ENCODE assay signal across 8 cellular contexts in genomic region chr3:180872430-180872829, GRCh38. TPM values are rescaled to one million over a fixed set of nuclear protein-coding genes. Genes with fewer than 3 reads are reported as not detected.
DNase-seq lines count a peak whose midpoint lies in the region; ATAC-seq and TF ChIP-seq lines count a peak whose summit lies in the region.
"Not testable (repeated sequence)": the region's sequence is repeated elsewhere in the genome, so short reads cannot be mapped to it uniquely, and the experiment has no call there.

No MANE protein-coding gene starts in this region.

- not testable (repeated sequence) for H3K18ac ChIP-seq in mesenchymal stem cell (ENCODE audit: low read depth in 1 of 2, low read length in 2 of 2)

- H3K14ac ChIP-seq in mesenchymal stem cell (ENCODE audit: low read length in 2 of 2) = not testable (repeated sequence)

- H3K23ac ChIP-seq in mesenchymal stem cell (ENCODE audit: low read length in 2 of 2) = not testable (repeated sequence)

- peak overlapping the region; percentile 43 for H3K4me2 ChIP-seq in BLaER1
- not testable (repeated sequence) for H3K4me2 ChIP-seq in GM23338; mesenchymal stem cell (ENCODE audit: low read length, poor library complexity, severe bottlenecking)

- not testable (repeated sequence) for H3K36me3 Mint-ChIP-seq in GM23338 (ENCODE audit: low read depth)

- H3K27ac Mint-ChIP-seq in GM23338 = not testable (repeated sequence)

- WGBS in mesenchymal stem cell = 84% methylated on average over 9 of the region's 9 CpGs
- WGBS in psoas muscle, 3 donors = 29 to 59% (median 44%) methylated on average over 9 of the region's 9 CpGs

- not testable (repeated sequence) for H2AK5ac ChIP-seq in mesenchymal stem cell (ENCODE audit: low read length, severe bottlenecking)

- H2BK5ac ChIP-seq in mesenchymal stem cell (ENCODE audit: low read depth, low read length, poor library complexity, severe bottlenecking) = not testable (repeated sequence)

- not testable (repeated sequence) for H3K4me3 ChIP-seq in BLaER1, GM23338
- peak overlapping the region; percentile 84 for H3K4me3 ChIP-seq in adipocyte (ENCODE audit: low read length)
- H3K4me3 ChIP-seq in mesenchymal stem cell (ENCODE audit: insufficient read depth in 1 of 2, low read depth in 1 of 2, low read length in 2 of 2) = peak overlapping the region in 1 of 2 experiments; percentile 91
- H3K4me3 ChIP-seq in psoas muscle = peak overlapping the region; percentile 20
- peak overlapping the region in 1 of 3 donors; percentile 11 for H3K4me3 ChIP-seq in skeletal muscle tissue (ENCODE audit: low read length in 3 of 3)

- H3K79me2 ChIP-seq in GM23338 (replicated peaks; ENCODE audit: insufficient read depth) = not testable (repeated sequence)

- H2BK120ac ChIP-seq in mesenchymal stem cell (ENCODE audit: low read depth, low read length) = not testable (repeated sequence)

- peaks cover 12% of the 10 kb centered on the region; the same call in 2 of the 3 replicates for H3K4me1 Mint-ChIP-seq in GM23338

- H2AFZ ChIP-seq in GM23338 = peak overlapping the region; percentile 36; the same call in 1 of the 2 replicates
- H2AFZ ChIP-seq in mesenchymal stem cell (ENCODE audit: low read depth, low read length) = not testable (repeated sequence)

- H3K27ac ChIP-seq in BLaER1; GM23338 (ENCODE audit: low read depth); mesenchymal stem cell (ENCODE audit: low read length, poor library complexity, severe bottlenecking): not testable (repeated sequence)
- peak overlapping the region; percentile 81 for H3K27ac ChIP-seq in psoas muscle
- H3K27ac ChIP-seq in skeletal muscle tissue (ENCODE audit: low read depth, low read length) = peak overlapping the region; percentile 85

- not testable (repeated sequence) for H4K8ac ChIP-seq in mesenchymal stem cell (ENCODE audit: low read length)

- not testable (repeated sequence) for H3F3A ChIP-seq in GM23338 (replicated peaks; ENCODE audit: low read depth)

- H3K9me3 ChIP-seq in BLaER1 = peaks cover 17% of the 10 kb centered on the region
- not testable (repeated sequence) for H3K9me3 ChIP-seq in adipocyte (ENCODE audit: control insufficient read depth, low read length); mesenchymal stem cell (ENCODE audit: control insufficient read depth, low read length); psoas muscle; skeletal muscle tissue (ENCODE audit: control insufficient read depth in 3 of 3, low read length in 3 of 3)

- H3K9me2 ChIP-seq in GM23338 (ENCODE audit: insufficient read depth) = not testable (repeated sequence)

- not testable (repeated sequence) for H3K27me3 ChIP-seq in BLaER1; GM23338 (ENCODE audit: insufficient read depth); adipocyte (replicated peaks; ENCODE audit: control insufficient read depth, insufficient read depth, low read length); mesenchymal stem cell (ENCODE audit: control insufficient read depth in 1 of 2, insufficient read depth in 1 of 2, low read length in 2 of 2); psoas muscle (ENCODE audit: insufficient read depth in 3 of 3, low read length in 2 of 3); skeletal muscle tissue (ENCODE audit: control insufficient read depth in 3 of 3, insufficient read depth in 3 of 3, low read length in 3 of 3)

- TF ChIP-seq CTCF in GM23338 (conservative IDR thresholded peaks at IDR 0.05; ENCODE audit: low read depth in 2 of 2); psoas muscle (IDR thresholded peaks at IDR 0.05): not testable (repeated sequence)

- not testable (repeated sequence) for H3K79me1 ChIP-seq in mesenchymal stem cell (replicated peaks; ENCODE audit: low read length, poor library complexity, severe bottlenecking)

- ATAC-seq in GM23338 = not testable (repeated sequence)
- peak; percentile 16 to 33 (median 27) for ATAC-seq in psoas muscle

- H2BK15ac ChIP-seq in mesenchymal stem cell (ENCODE audit: low read depth, poor library complexity, severe bottlenecking) = not testable (repeated sequence)

- peaks cover 15% of the 10 kb centered on the region for H3K27me3 Mint-ChIP-seq in GM23338 (ENCODE audit: insufficient read depth, low read depth, poor library complexity)

- not testable (repeated sequence) for H3K4ac ChIP-seq in mesenchymal stem cell (ENCODE audit: low read depth in 1 of 2, low read length in 2 of 2)

- H4K91ac ChIP-seq in mesenchymal stem cell (ENCODE audit: low read length) = not testable (repeated sequence)

- not testable (repeated sequence) for H3K9me3 Mint-ChIP-seq in GM23338

- intact Hi-C loops in psoas muscle (cut with DNase I) = loop anchor here (5.0 kb wide), 2 partner anchors 40 to 110 kb away; partner anchors contain the start of gene FXR1 (in 1 of the 2)

- H3K9ac ChIP-seq in BLaER1; skeletal muscle tissue (ENCODE audit: low read depth in 1 of 3, low read length in 3 of 3): not testable (repeated sequence)
- H3K9ac ChIP-seq in adipocyte (ENCODE audit: low read length) (peak overlapping the region; percentile 50), mesenchymal stem cell (ENCODE audit: low read length) (peak overlapping the region; percentile 69)

- not testable (repeated sequence) for H3K4me3 Mint-ChIP-seq in GM23338

- DNase-seq in GM23338 (ENCODE audit: low spot score); adipocyte (ENCODE audit: low read depth); mesenchymal stem cell: not testable (repeated sequence)
- DNase-seq in M059J (ENCODE audit: low read depth) (peak; percentile 46), RPMI8226 (peak; percentile 44), psoas muscle (peak in 1 of 2 donors; percentile 59)

- not testable (repeated sequence) for H4K20me1 ChIP-seq in BLaER1; GM23338 (replicated peaks; ENCODE audit: insufficient read depth)

- H3K4me1 ChIP-seq in BLaER1 = peaks cover 46% of the 10 kb centered on the region
- H3K4me1 ChIP-seq in GM23338 (ENCODE audit: insufficient read depth) = peaks cover 12% of the 10 kb centered on the region; the same call in 1 of the 2 replicates
- H3K4me1 ChIP-seq in adipocyte (ENCODE audit: control insufficient read depth, insufficient read depth, low read length) = peaks cover 28% of the 10 kb centered on the region
- H3K4me1 ChIP-seq in mesenchymal stem cell (ENCODE audit: control insufficient read depth, insufficient read depth, low read depth, low read length) = not testable (repeated sequence)
- peaks cover 22% of the 10 kb centered on the region for H3K4me1 ChIP-seq in psoas muscle
- H3K4me1 ChIP-seq in skeletal muscle tissue (ENCODE audit: control insufficient read depth in 3 of 3, insufficient read depth in 3 of 3, low read length in 3 of 3) = peaks cover 11 to 26% (median 16%) of the 10 kb centered on the region in 3 donors

- not testable (repeated sequence) for H2BK12ac ChIP-seq in mesenchymal stem cell (ENCODE audit: low read length in 2 of 2)

- not testable (repeated sequence) for H3K36me3 ChIP-seq in BLaER1; GM23338 (ENCODE audit: insufficient read depth); adipocyte (ENCODE audit: control insufficient read depth, insufficient read depth, low read length, severe bottlenecking); mesenchymal stem cell (ENCODE audit: control insufficient read depth in 1 of 2, insufficient read depth in 2 of 2, low read depth in 1 of 2, low read length in 2 of 2); psoas muscle (ENCODE audit: insufficient read depth in 1 of 2, low read depth in 1 of 2); skeletal muscle tissue (ENCODE audit: control insufficient read depth in 3 of 3, insufficient read depth in 3 of 3, low read length in 3 of 3)

RNA-seq across cellular contexts. Expression of gene FXR1, which starts 40.0 kb away (rescaled TPM):
- 208 and 228 TPM in 2 replicates for total RNA-seq in GM23338 (2014; rRNA removed; shearing (Covaris generic))
- polyA plus RNA-seq in GM23338 (2016; fragmentation: Nextera tagmentation; extraction: Ambion mirVana) (131 and 136 TPM in 2 replicates), psoas muscle (100 to 1,000 TPM; 199 to 777 (median 479) TPM)
- total RNA-seq in M059J (2014; rRNA removed; shearing (Covaris generic)) = 107 and 153 TPM in 2 replicates
- polyA plus RNA-seq in mesenchymal stem cell (2013, experiment 1 of 2) = 139 TPM
- polyA plus RNA-seq in mesenchymal stem cell (2013, experiment 2 of 2) = 136 TPM
- total RNA-seq in psoas muscle (100 to 1,000 TPM; 636 to 779 (median 715) TPM), skeletal muscle tissue (447 TPM)
